ENCODE assay signal across 16 cellular contexts in genomic region chr4:184097815-184098214, GRCh38.
DNase-seq lines count a peak whose midpoint lies in the region; ATAC-seq and TF ChIP-seq lines count a peak whose summit lies in the region.
"Had no signal": no experiment of that assay in that cellular context is flagged by ENCODE, and none has a peak within 500 bp of the region (broad histone marks: within the 10 kb centered on the region; RNA-seq: fewer than 3 reads in every experiment).

No MANE protein-coding gene starts in this region.

- TF ChIP-seq CTCF in esophagus squamous epithelium (IDR thresholded peaks at IDR 0.05) (no peak), testis (IDR thresholded peaks at IDR 0.05) (no peak)

- H3K4me1 ChIP-seq in esophagus squamous epithelium = peaks cover 0 to 25% (median 0%) of the 10 kb centered on the region in 3 donors
- peaks cover 6% of the 10 kb centered on the region for H3K4me1 ChIP-seq in testis

- no peak for DNase-seq in activated naive CD4-positive, alpha-beta T cell treated with anti-CD3 and anti-CD28 coated beads for 36 hours
- DNase-seq in activated naive CD4-positive, alpha-beta T cell treated with anti-CD3 and anti-CD28 coated beads, Interleukin-2, amount 50 U/mL, for 72 hours (ENCODE audit: low spot score in 2 of 2) = no peak
- DNase-seq in T-helper 17 cell (no peak), esophagus squamous epithelium (lab: John Stamatoyannopoulos, UW) (no peak), testis (no peak), globus pallidus (ENCODE audit: low spot score) (no peak)
- DNase-seq: DMS79 treated with DMSO at 0.1 percent for 48 hours, GDM1, KG1, NCI-H1105, NCI-H1694 treated with DMSO at 0.1 percent for 48 hours, NCI-H345, NCI-H69, PC-3 had no signal

- WGBS in esophagus squamous epithelium, 2 donors = 83 to 92% methylated on average over 11 to 13 of the region's 13 CpGs
- WGBS in testis, 2 donors = 73 to 78% methylated on average over 13 of the region's 13 CpGs

- H3K27me3 ChIP-seq in esophagus squamous epithelium (peaks cover 0 to 4% (median 0%) of the 10 kb centered on the region in 4 donors), testis (no peaks in the 10 kb centered on the region)

- H3K27me3 Mint-ChIP-seq in activated naive CD4-positive, alpha-beta T cell treated with anti-CD3 and anti-CD28 coated beads for 36 hours (ENCODE audit: low read depth) = peaks cover 11% of the 10 kb centered on the region
- H3K27me3 Mint-ChIP-seq in T-helper 17 cell = peaks cover 57% of the 10 kb centered on the region

- H3K36me3 ChIP-seq in esophagus squamous epithelium = no peaks in the 10 kb centered on the region
- no peaks in the 10 kb centered on the region for H3K36me3 ChIP-seq in testis (ENCODE audit: low read depth, missing control alignments)

- H3K4me3 ChIP-seq in esophagus squamous epithelium (peak overlapping the region in 1 of 4 donors; percentile 56), testis (peak overlapping the region; percentile 15 to 40)

- H3K4me3 Mint-ChIP-seq in activated naive CD4-positive, alpha-beta T cell treated with anti-CD3 and anti-CD28 coated beads for 36 hours = peak overlapping the region; percentile 43
- peak overlapping the region; percentile 75 for H3K4me3 Mint-ChIP-seq in T-helper 17 cell

- intact Hi-C loops in activated naive CD4-positive, alpha-beta T cell treated with anti-CD3 and anti-CD28 coated beads for 36 hours (cut with micrococcal nuclease) = loop anchor here (5.0 kb wide), 1 partner anchor 154 kb away; no protein-coding TSS in a partner anchor
- intact Hi-C loops in esophagus squamous epithelium (cut with DNase I) (loop anchor here (10.0 kb wide), 1 partner anchor 253 kb away; no protein-coding TSS in a partner anchor), testis (cut with DNase I; ENCODE audit: low total_unique reads) (no loop called here)

- no peak for ATAC-seq in activated naive CD4-positive, alpha-beta T cell treated with anti-CD3 and anti-CD28 coated beads, Interleukin-2, amount 50 U/mL, for 72 hours
- ATAC-seq in T-helper 17 cell (no peak), HG03354 (IDR thresholded peaks at IDR 0.05; ENCODE audit: poor library complexity, severe bottlenecking, unreplicated experiment) (no peak)
- ATAC-seq: PC-3 had no signal

- H3K36me3 Mint-ChIP-seq in activated naive CD4-positive, alpha-beta T cell treated with anti-CD3 and anti-CD28 coated beads for 36 hours (ENCODE audit: low read depth) = no peaks in the 10 kb centered on the region
- H3K36me3 Mint-ChIP-seq in activated naive CD4-positive, alpha-beta T cell treated with anti-CD3 and anti-CD28 coated beads, Interleukin-2, amount 50 U/mL, for 72 hours = no peaks in the 10 kb centered on the region
- peaks cover 3% of the 10 kb centered on the region for H3K36me3 Mint-ChIP-seq in T-helper 17 cell (ENCODE audit: low read depth)

- no peaks in the 10 kb centered on the region for H3K9me3 Mint-ChIP-seq in activated naive CD4-positive, alpha-beta T cell treated with anti-CD3 and anti-CD28 coated beads for 36 hours
- H3K9me3 Mint-ChIP-seq in activated naive CD4-positive, alpha-beta T cell treated with anti-CD3 and anti-CD28 coated beads, Interleukin-2, amount 50 U/mL, for 72 hours = no peaks in the 10 kb centered on the region
- H3K9me3 Mint-ChIP-seq: CD4-positive, alpha-beta T cell had no signal

- H3K9me3 ChIP-seq in T-helper 17 cell (ENCODE audit: control insufficient read depth, low read length, poor library complexity, severe bottlenecking) (no peaks in the 10 kb centered on the region), esophagus squamous epithelium (no peaks in the 10 kb centered on the region), testis (no peaks in the 10 kb centered on the region)

- CTCF ChIA-PET in activated naive CD4-positive, alpha-beta T cell treated with anti-CD3 and anti-CD28 coated beads for 36 hours (lab: Charles Lee) = interaction anchor here (1.9 kb wide), 1 partner anchor 12 kb away, joined by 5 read pairs; no protein-coding TSS in a partner anchor

- no peak overlapping the region for H3K27ac Mint-ChIP-seq in activated naive CD4-positive, alpha-beta T cell treated with anti-CD3 and anti-CD28 coated beads for 36 hours
- no peak overlapping the region for H3K27ac Mint-ChIP-seq in activated naive CD4-positive, alpha-beta T cell treated with anti-CD3 and anti-CD28 coated beads, Interleukin-2, amount 50 U/mL, for 72 hours
- H3K27ac Mint-ChIP-seq in T-helper 17 cell = no peak overlapping the region
- H3K27ac Mint-ChIP-seq: CD4-positive, alpha-beta T cell had no signal

- no peaks in the 10 kb centered on the region for H3K4me1 Mint-ChIP-seq in activated naive CD4-positive, alpha-beta T cell treated with anti-CD3 and anti-CD28 coated beads for 36 hours (ENCODE audit: low read depth)
- H3K4me1 Mint-ChIP-seq in T-helper 17 cell = peaks cover 14% of the 10 kb centered on the region

- TF ChIP-seq POLR2A in esophagus squamous epithelium (IDR thresholded peaks at IDR 0.05) (no peak), testis (IDR thresholded peaks at IDR 0.05) (no peak)

- H3K27ac ChIP-seq in esophagus squamous epithelium = peak overlapping the region; percentile 21 to 73 (median 58)
- H3K27ac ChIP-seq in testis = no peak overlapping the region

Comparison
In these comparisons a context has a peak if more than half of its experiments do, and no peak if none do; other contexts are left out.
1. H3K27ac ChIP-seq: peak in esophagus squamous epithelium (4 of 4); none in testis (0 of 2).